In genomic region chr1:78358145-78358544, GRCh38 we compare ENCODE assay signal across 28 cellular contexts.
"Had no signal": no experiment of that assay in that cellular context is flagged by ENCODE, and none has a peak within 500 bp of the region (broad histone marks: within the 10 kb centered on the region; RNA-seq: fewer than 3 reads in every experiment).

No MANE protein-coding gene starts in this region.

- H3K36me3 Mint-ChIP-seq: mesothelial cell of epicardium; naive B cell; natural killer cell treated with Interleukin-12 subunit alpha and Interleukin-12 subunit beta and Interleukin-15 and Interleukin-18, amount 100 ng/mL, for 72 hours; neural progenitor cell had no signal

- H3K9me3 ChIP-seq: esophagus squamous epithelium, left lung, mucosa of descending colon, right lobe of liver, suprapubic skin, transverse colon, upper lobe of right lung, uterus had no signal

- H3K9ac ChIP-seq: neural progenitor cell, parathyroid adenoma had no signal

- H3K27ac ChIP-seq: coronary artery, esophagus squamous epithelium, left lung, neural progenitor cell, parathyroid adenoma, right lobe of liver, suprapubic skin, transverse colon, upper lobe of right lung, uterus had no signal

- H3K4me1 ChIP-seq: left lung, neural progenitor cell, parathyroid adenoma, right lobe of liver, suprapubic skin, transverse colon, upper lobe of right lung had no signal

- ATAC-seq: left cardiac atrium; left lung; mucosa of descending colon; natural killer cell treated with Interleukin-12 subunit alpha and Interleukin-12 subunit beta and Interleukin-15 and Interleukin-18, amount 100 ng/mL, for 72 hours; right lobe of liver; stimulated activated naive CD8-positive, alpha-beta T cell treated with anti-CD3 and anti-CD28 coated beads, Interleukin-15, amount 100 ng/mL, for 72 hours; upper lobe of right lung had no signal

- H3K79me2 ChIP-seq: parathyroid adenoma had no signal

- H3K4me3 Mint-ChIP-seq: mesothelial cell of epicardium; naive B cell; natural killer cell treated with Interleukin-12 subunit alpha and Interleukin-12 subunit beta and Interleukin-15 and Interleukin-18, amount 100 ng/mL, for 72 hours; neural progenitor cell; stimulated activated naive CD8-positive, alpha-beta T cell treated with anti-CD3 and anti-CD28 coated beads, Interleukin-15, amount 100 ng/mL, for 72 hours had no signal

- H3K4me2 ChIP-seq: neural progenitor cell had no signal

- H3K4me3 ChIP-seq: coronary artery, esophagus squamous epithelium, left lung, mucosa of descending colon, neural progenitor cell, right lobe of liver, suprapubic skin, transverse colon, upper lobe of right lung, uterus had no signal

- H3K27ac Mint-ChIP-seq: mesothelial cell of epicardium; naive B cell; natural killer cell treated with Interleukin-12 subunit alpha and Interleukin-12 subunit beta and Interleukin-15 and Interleukin-18, amount 100 ng/mL, for 72 hours; neural progenitor cell; progenitor cell of endocrine pancreas; stimulated activated naive CD8-positive, alpha-beta T cell treated with anti-CD3 and anti-CD28 coated beads, Interleukin-15, amount 100 ng/mL, for 72 hours had no signal

- H3K27me3 Mint-ChIP-seq: naive B cell; natural killer cell treated with Interleukin-12 subunit alpha and Interleukin-12 subunit beta and Interleukin-15 and Interleukin-18, amount 100 ng/mL, for 72 hours; progenitor cell of endocrine pancreas; stimulated activated naive CD8-positive, alpha-beta T cell treated with anti-CD3 and anti-CD28 coated beads, Interleukin-15, amount 100 ng/mL, for 72 hours had no signal

- H3K9me3 Mint-ChIP-seq: mesothelial cell of epicardium; naive B cell; natural killer cell treated with Interleukin-12 subunit alpha and Interleukin-12 subunit beta and Interleukin-15 and Interleukin-18, amount 100 ng/mL, for 72 hours; neural progenitor cell; stimulated activated naive CD8-positive, alpha-beta T cell treated with anti-CD3 and anti-CD28 coated beads, Interleukin-15, amount 100 ng/mL, for 72 hours had no signal

- H3K4me1 Mint-ChIP-seq: mesothelial cell of epicardium; naive B cell; neural progenitor cell; stimulated activated naive CD8-positive, alpha-beta T cell treated with anti-CD3 and anti-CD28 coated beads, Interleukin-15, amount 100 ng/mL, for 72 hours had no signal

- H2AFZ ChIP-seq: neural progenitor cell, parathyroid adenoma had no signal

- DNase-seq: dermis blood vessel endothelial cell; effector memory CD4-positive, alpha-beta T cell; erythroblast; esophagus squamous epithelium; foreskin melanocyte; left cardiac atrium; left lung; mesenchymal stem cell; mucosa of descending colon; naive B cell; right lobe of liver; small intestine; stimulated activated CD4-positive, alpha-beta T cell treated with anti-CD3 and anti-CD28 coated beads, Interleukin-12 subunit alpha, Interleukin-12 subunit beta, amount 100 ng/mL, for 4 hours; stimulated activated CD4-positive, alpha-beta T cell treated with anti-CD3 and anti-CD28 coated beads, Interleukin-1b, Interleukin-23, amount 100 ng/mL, for 48 hours; stimulated activated CD4-positive, alpha-beta T cell treated with anti-CD3 and anti-CD28 coated beads, Interleukin-4, amount 100 ng/mL, for 1 hour; stimulated activated CD8-positive, alpha-beta memory T cell treated with anti-CD3 and anti-CD28 coated beads, Interleukin-4, amount 100 ng/mL, for 48 hours; stimulated activated naive CD4-positive, alpha-beta T cell; stimulated activated naive CD8-positive, alpha-beta T cell treated with anti-CD3 and anti-CD28 coated beads, Interleukin-15, amount 100 ng/mL, for 72 hours; transverse colon; upper lobe of right lung; uterus had no signal

- H3K36me3 ChIP-seq: esophagus squamous epithelium, left lung, neural progenitor cell, right lobe of liver, suprapubic skin, transverse colon, upper lobe of right lung, uterus had no signal

- H3K27me3 ChIP-seq: esophagus squamous epithelium, left lung, neural progenitor cell, right lobe of liver, suprapubic skin, transverse colon, upper lobe of right lung, uterus had no signal
